Comparison of ENCODE assay signal across 9 cellular contexts in the genomic region with DNA sequence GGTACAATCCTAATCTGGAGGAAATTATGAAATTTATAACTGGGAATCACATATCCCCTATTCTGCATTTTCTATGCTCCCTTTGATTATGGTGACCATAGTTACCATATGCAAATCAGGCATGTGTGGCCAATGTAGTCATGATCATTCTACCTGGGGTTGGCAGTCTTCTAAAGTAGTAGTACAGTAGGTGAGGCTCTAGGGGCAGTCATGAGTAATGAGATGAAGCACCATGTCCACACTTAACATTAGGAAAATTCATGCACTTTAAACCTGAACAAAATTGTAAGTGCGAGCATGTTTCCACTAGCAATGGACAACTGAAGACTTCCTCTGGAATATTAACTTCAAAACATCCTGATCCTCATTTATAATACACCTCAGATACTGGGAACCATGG.
DNase-seq lines count a peak whose midpoint lies in the region; ATAC-seq and TF ChIP-seq lines count a peak whose summit lies in the region.
"Had no signal": no experiment of that assay in that cellular context is flagged by ENCODE, and none has a peak within 500 bp of the region (broad histone marks: within the 10 kb centered on the region; RNA-seq: fewer than 3 reads in every experiment).

No MANE protein-coding gene starts in this region.

- H3K9me3 ChIP-seq in PC-9 (ENCODE audit: insufficient read depth, low read depth) = no peaks in the 10 kb centered on the region

- CTCF ChIA-PET in AG04449 (lab: Yijun Ruan, JAX) (no interaction called here), PC-9 (lab: Charles Lee) (no interaction called here)

- no peaks in the 10 kb centered on the region for H3K27me3 Mint-ChIP-seq in activated T-helper 17 cell treated with anti-CD3 and anti-CD28 coated beads, Interleukin-2, amount 50 U/mL, for 72 hours

- H4K20me1 ChIP-seq in PC-9 (ENCODE audit: insufficient read depth) = no peaks in the 10 kb centered on the region

- no peak overlapping the region for H2AFZ ChIP-seq in PC-9

- no peaks in the 10 kb centered on the region for H3K4me1 Mint-ChIP-seq in activated T-helper 17 cell treated with anti-CD3 and anti-CD28 coated beads, Interleukin-2, amount 50 U/mL, for 72 hours

- no peak overlapping the region for H3K4me3 ChIP-seq in AG04449 (ENCODE audit: low read depth, low read length)
- H3K4me3 ChIP-seq in PC-9 = no peak overlapping the region

- no peaks in the 10 kb centered on the region for H3K79me2 ChIP-seq in PC-9 (ENCODE audit: low read depth)

- H3K9me3 Mint-ChIP-seq in activated T-helper 17 cell treated with anti-CD3 and anti-CD28 coated beads, Interleukin-2, amount 50 U/mL, for 72 hours = peaks cover 6% of the 10 kb centered on the region

- DNase-seq in AG04449 (ENCODE audit: low read depth, low spot score) (no peak), PC-9 (no peak), iPS-NIHi7 (ENCODE audit: extremely low spot score) (peak; percentile 70)
- no peak for DNase-seq in stimulated activated CD4-positive, alpha-beta T cell treated with anti-CD3 and anti-CD28 coated beads, Interleukin-15, amount 100 ng/mL, for 24 hours
- no peak for DNase-seq in stimulated activated CD4-positive, alpha-beta T cell treated with anti-CD3 and anti-CD28 coated beads, Interleukin-4, amount 100 ng/mL, for 1 hour

- no peak overlapping the region for H3K27ac ChIP-seq in PC-9
- H3K27ac ChIP-seq: epithelial cell of prostate had no signal

- POLR2A ChIA-PET in AG04449 (lab: Yijun Ruan, JAX) (no interaction called here), PC-9 (lab: Charles Lee; ENCODE audit: unreplicated experiment) (no interaction called here)

- H3K9me2 ChIP-seq in PC-9 (ENCODE audit: insufficient read depth) = no peaks in the 10 kb centered on the region

- no peaks in the 10 kb centered on the region for H3K27me3 ChIP-seq in PC-9 (ENCODE audit: insufficient read depth, low read depth)

- intact Hi-C loops in PC-9 (cut with micrococcal nuclease; ENCODE audit: unreplicated experiment) = no loop called here

- H3K4me2 ChIP-seq in PC-9 = no peak overlapping the region

- H3K4me1 ChIP-seq in PC-9 (replicated peaks; ENCODE audit: insufficient read depth) = no peaks in the 10 kb centered on the region

- BruUV-seq in PC-9 (replicated peaks; lab: Mats Ljungman, UMichigan) = no TSS peak

- no peak overlapping the region for H3K4me3 Mint-ChIP-seq in activated T-helper 17 cell treated with anti-CD3 and anti-CD28 coated beads, Interleukin-2, amount 50 U/mL, for 72 hours

- H3K36me3 Mint-ChIP-seq in activated T-helper 17 cell treated with anti-CD3 and anti-CD28 coated beads, Interleukin-2, amount 50 U/mL, for 72 hours (ENCODE audit: low read depth) = no peaks in the 10 kb centered on the region

- H3K36me3 ChIP-seq in PC-9 (ENCODE audit: low read depth) = no peaks in the 10 kb centered on the region

- no peaks in the 10 kb centered on the region for H3F3A ChIP-seq in PC-9 (ENCODE audit: insufficient read depth, low read depth)

- ATAC-seq in GM18520 (IDR thresholded peaks at IDR 0.05; ENCODE audit: unreplicated experiment) (peak; percentile 90), HG02938 (IDR thresholded peaks at IDR 0.05; ENCODE audit: unreplicated experiment) (peak; percentile 99)
- ATAC-seq in activated T-helper 17 cell treated with anti-CD3 and anti-CD28 coated beads, Interleukin-2, amount 50 U/mL, for 72 hours (replicated peaks) = no peak

- TF ChIP-seq CTCF in AG04449 (IDR thresholded peaks at IDR 0.05; ENCODE audit: insufficient read depth, low read length, missing control alignments) (peak; percentile 22), PC-9 (conservative IDR thresholded peaks at IDR 0.05) (peak; percentile 74)

- no peak overlapping the region for H3K27ac Mint-ChIP-seq in activated T-helper 17 cell treated with anti-CD3 and anti-CD28 coated beads, Interleukin-2, amount 50 U/mL, for 72 hours
